Comparison of ENCODE assay signal across 8 cellular contexts in the genomic region with DNA sequence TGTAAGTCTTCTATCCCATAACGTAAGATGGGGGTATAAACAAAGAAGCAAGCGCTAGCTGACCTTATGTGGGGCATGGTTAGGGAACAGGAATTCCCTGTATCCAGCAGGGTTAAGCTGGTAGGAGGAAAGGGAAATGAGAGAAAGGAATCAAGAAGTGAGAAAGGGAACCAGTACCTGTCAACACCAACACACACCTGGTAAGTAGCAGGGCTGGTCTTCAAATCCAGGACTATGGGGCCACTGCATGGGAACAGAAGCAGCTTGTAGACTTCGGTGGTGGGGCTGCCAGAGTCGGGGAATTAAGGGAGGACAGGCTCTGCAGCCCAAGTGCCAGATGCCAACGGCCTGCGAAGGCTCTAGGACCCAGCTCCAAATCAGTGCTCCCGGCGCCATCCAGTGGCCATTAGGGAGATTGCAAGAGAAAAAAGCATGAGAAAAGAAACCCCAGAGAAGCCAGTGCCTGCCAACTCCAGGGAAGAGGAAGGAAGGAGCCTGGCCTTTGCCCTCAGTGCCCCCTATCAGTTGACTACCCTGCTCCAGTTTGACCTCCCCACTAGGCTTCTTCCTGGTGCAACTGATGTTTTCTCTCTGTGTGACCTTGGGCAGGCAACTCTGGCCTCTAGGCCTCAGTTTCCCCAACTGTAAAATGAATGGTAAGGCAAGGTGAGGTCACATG. TPM values are rescaled to one million over a fixed set of nuclear protein-coding genes. Genes with fewer than 3 reads are reported as not detected.
DNase-seq lines count a peak whose midpoint lies in the region; ATAC-seq and TF ChIP-seq lines count a peak whose summit lies in the region.

No MANE protein-coding gene starts in this region.

- intact Hi-C loops in colonic mucosa (cut with DNase I), result loop anchor here (5.0 to 10.0 kb wide), 4 partner anchors 54 to 246 kb away; no protein-coding TSS in a partner anchor

- H3K4me1 ChIP-seq in colonic mucosa (peaks cover 5% of the 10 kb centered on the region), liver (ENCODE audit: control insufficient read depth in 4 of 4, insufficient read depth in 4 of 4, low read length in 3 of 4) (peaks cover 0 to 12% (median 6%) of the 10 kb centered on the region in 4 donors)

- peaks cover 9% of the 10 kb centered on the region for H3K27me3 ChIP-seq in H7 (ENCODE audit: control insufficient read depth, insufficient read depth, low read length)
- peaks cover 7% of the 10 kb centered on the region for H3K27me3 ChIP-seq in colonic mucosa
- peaks cover 0 to 2% (median 0%) of the 10 kb centered on the region in 4 donors for H3K27me3 ChIP-seq in liver (ENCODE audit: control insufficient read depth in 4 of 4, insufficient read depth in 4 of 4, low read length in 3 of 4)

- WGBS in liver, result 20% methylated on average over 8 of the region's 8 CpGs

- H3K36me3 ChIP-seq in H7 (replicated peaks; ENCODE audit: control insufficient read depth, insufficient read depth, low read length) (no peaks in the 10 kb centered on the region), colonic mucosa (no peaks in the 10 kb centered on the region), liver (ENCODE audit: control insufficient read depth in 4 of 4, insufficient read depth in 3 of 4, low read depth in 1 of 4, low read length in 3 of 4) (no peaks in the 10 kb centered on the region)

- DNase-seq in AG10803 (ENCODE audit: low read depth) (peak; percentile 68), H7 (peak; percentile 86), NCI-H460 (ENCODE audit: extremely low read depth, low read depth) (peak; percentile 83), colonic mucosa (peak; percentile 87)
- DNase-seq in activated CD4-positive, alpha-beta T cell treated with anti-CD3 and anti-CD28 coated beads for 48 hours, result peak; percentile 82
- peak; percentile 24 to 43 (median 41) for DNase-seq in stimulated activated CD4-positive, alpha-beta T cell treated with anti-CD3 and anti-CD28 coated beads, TNF-alpha, amount 100 ng/mL, for 1 hour (ENCODE audit: low read depth in 3 of 3, low spot score in 1 of 3)

- H3K9me3 ChIP-seq in colonic mucosa (no peaks in the 10 kb centered on the region), liver (ENCODE audit: control insufficient read depth in 4 of 4, low read length in 3 of 4) (no peaks in the 10 kb centered on the region)

- H3K4me3 ChIP-seq in AG10803 (ENCODE audit: low read length), result no peak overlapping the region
- no peak overlapping the region for H3K4me3 ChIP-seq in H7 (ENCODE audit: insufficient read depth, low read depth, low read length)
- H3K4me3 ChIP-seq in colonic mucosa, result no peak overlapping the region
- H3K4me3 ChIP-seq in liver (ENCODE audit: low read depth in 1 of 3, low read length in 3 of 3), result no peak overlapping the region

- H3K9ac ChIP-seq in colonic mucosa (ENCODE audit: low read depth in 2 of 2, low read length in 2 of 2), result no peak overlapping the region
- H3K9ac ChIP-seq in liver (ENCODE audit: low read depth in 1 of 2, low read length in 2 of 2), result no peak overlapping the region

- ATAC-seq in GM21825 (IDR thresholded peaks at IDR 0.05; ENCODE audit: unreplicated experiment), result no peak

- H3K27ac ChIP-seq in colonic mucosa (no peak overlapping the region), liver (ENCODE audit: low read depth in 1 of 2, low read length in 2 of 2) (no peak overlapping the region)

- peak; percentile 93 for TF ChIP-seq CTCF in AG10803 (conservative IDR thresholded peaks at IDR 0.05; ENCODE audit: low read length)
- TF ChIP-seq CTCF in colonic mucosa (IDR thresholded peaks at IDR 0.05), result peak; percentile 73
- peak; percentile 87 for TF ChIP-seq CTCF in liver (IDR thresholded peaks at IDR 0.05; ENCODE audit: low read depth, low read length, missing input control)

- TF ChIP-seq RAD21 in liver (IDR thresholded peaks at IDR 0.05), result peak; percentile 93 to 95

TF ChIP-seq in liver, 16 proteins besides CTCF, POLR2A, EP300 and RAD21:
- no peak for TF ChIP-seq RXRA (IDR thresholded peaks at IDR 0.05)
- TF ChIP-seq, protein P1, sequence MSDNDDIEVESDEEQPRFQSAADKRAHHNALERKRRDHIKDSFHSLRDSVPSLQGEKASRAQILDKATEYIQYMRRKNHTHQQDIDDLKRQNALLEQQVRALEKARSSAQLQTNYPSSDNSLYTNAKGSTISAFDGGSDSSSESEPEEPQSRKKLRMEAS (IDR thresholded peaks at IDR 0.05), result no peak
- peak; percentile 83 for TF ChIP-seq NR2F2 (IDR thresholded peaks at IDR 0.05)
- no peak for TF ChIP-seq HNF4G (IDR thresholded peaks at IDR 0.05)
- no peak for TF ChIP-seq FOXA2 (IDR thresholded peaks at IDR 0.05)
- TF ChIP-seq, protein P2, sequence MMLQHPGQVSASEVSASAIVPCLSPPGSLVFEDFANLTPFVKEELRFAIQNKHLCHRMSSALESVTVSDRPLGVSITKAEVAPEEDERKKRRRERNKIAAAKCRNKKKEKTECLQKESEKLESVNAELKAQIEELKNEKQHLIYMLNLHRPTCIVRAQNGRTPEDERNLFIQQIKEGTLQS (IDR thresholded peaks at IDR 0.05), result no peak
- no peak for TF ChIP-seq HNF4A (conservative IDR thresholded peaks at IDR 0.05)
TF ChIP-seq in liver: peak in this region for 1.

RNA-seq across cellular contexts. Expression of a gene that starts 15.8 kb away (rescaled TPM):
- not detected in 2 replicates for total RNA-seq in H7 (2014; rRNA removed; shearing (Covaris generic))
- total RNA-seq in NCI-H460 (2014; rRNA removed; shearing (Covaris generic)), result not detected in 2 replicates
- not detected in 2 replicates for polyA plus RNA-seq in NCI-H460 (2014; cell fraction: nucleus; rRNA removed)
- total RNA-seq in colonic mucosa, result under 1 TPM in 1 of 2 donors, not detected in 1; 0.74 TPM
- not detected for total RNA-seq in liver
- not detected for polyA plus RNA-seq in liver

RNA-seq across cellular contexts. Expression of a gene that starts 17.3 kb away (rescaled TPM):
- total RNA-seq in H7 (2014; rRNA removed; shearing (Covaris generic)), result 0.14 and 0.67 TPM in 2 replicates
- not detected in 2 replicates for total RNA-seq in NCI-H460 (2014; rRNA removed; shearing (Covaris generic))
- polyA plus RNA-seq in NCI-H460 (2014; cell fraction: nucleus; rRNA removed), result 0.17 TPM in 1 of 2 replicates, not detected in the other
- under 1 TPM in 1 of 2 donors, not detected in 1; 0.47 TPM for total RNA-seq in colonic mucosa
- not detected for total RNA-seq in liver
- polyA plus RNA-seq in liver, result under 1 TPM in 1 of 2 donors, not detected in 1; 0.05 TPM

RNA-seq across cellular contexts. Expression of a gene that starts 36.5 kb away (rescaled TPM):
- total RNA-seq in H7 (2014; rRNA removed; shearing (Covaris generic)), result not detected in 2 replicates
- total RNA-seq in NCI-H460 (2014; rRNA removed; shearing (Covaris generic)), result 38.4 and 43.0 TPM in 2 replicates
- 11.9 and 24.5 TPM in 2 replicates for polyA plus RNA-seq in NCI-H460 (2014; cell fraction: nucleus; rRNA removed)
- total RNA-seq in colonic mucosa (100 to 1,000 TPM; 109 to 113 TPM), liver (10 to 100 TPM in 1 of 2 donors, 1 to 10 TPM in 1; 1.9 to 60.1 TPM)
- 100 to 1,000 TPM; 128 to 308 TPM for polyA plus RNA-seq in liver

RNA-seq across cellular contexts. Expression of a gene that starts 57.4 kb away (rescaled TPM):
- 47.3 and 56.1 TPM in 2 replicates for total RNA-seq in H7 (2014; rRNA removed; shearing (Covaris generic))
- total RNA-seq in NCI-H460 (2014; rRNA removed; shearing (Covaris generic)), result 12.7 and 14.7 TPM in 2 replicates
- polyA plus RNA-seq in NCI-H460 (2014; cell fraction: nucleus; rRNA removed), result 6.0 and 7.3 TPM in 2 replicates
- 100 to 1,000 TPM in 1 of 2 donors, 10 to 100 TPM in 1; 70.9 to 146 TPM for total RNA-seq in colonic mucosa
- 100 to 1,000 TPM in 1 of 2 donors, 10 to 100 TPM in 1; 54.4 to 147 TPM for total RNA-seq in liver
- 10 to 100 TPM; 80.6 to 86.5 TPM for polyA plus RNA-seq in liver
